In genomic region chr15:42146551-42147430, GRCh38 we compare ENCODE assay signal across 18 cellular contexts. TPM values are rescaled to one million over a fixed set of nuclear protein-coding genes. Genes with fewer than 3 reads are reported as not detected.
DNase-seq lines count a peak whose midpoint lies in the region; ATAC-seq and TF ChIP-seq lines count a peak whose summit lies in the region.
"Had no signal": no experiment of that assay in that cellular context is flagged by ENCODE, and none has a peak within 500 bp of the region (broad histone marks: within the 10 kb centered on the region; RNA-seq: fewer than 3 reads in every experiment).

No MANE protein-coding gene starts in this region.

- CTCF ChIA-PET in activated B cell treated with CpG ODN at 0.5 μM for 24 hours (lab: Charles Lee): no interaction called here

- H3K36me3 Mint-ChIP-seq in activated B cell treated with CpG ODN at 0.5 μM for 24 hours (ENCODE audit: low read depth): no peaks in the 10 kb centered on the region
- H3K36me3 Mint-ChIP-seq: IgD-negative memory B cell had no signal

- no peak overlapping the region for H3K27ac Mint-ChIP-seq in activated B cell treated with CpG ODN at 0.5 μM for 24 hours

- H3K4me3 ChIP-seq in mesendoderm (ENCODE audit: low read length) (no peak overlapping the region), thyroid gland (replicated peaks in 1 of 3) (no peak overlapping the region)

- H2BK120ac ChIP-seq in mesendoderm (ENCODE audit: low read depth, low read length): no peak overlapping the region

- no peak for TF ChIP-seq POLR2A in thyroid gland (IDR thresholded peaks at IDR 0.05)

- POLR2A ChIA-PET in activated B cell treated with CpG ODN at 0.5 μM for 24 hours (lab: Charles Lee): no interaction called here

- WGBS in mesendoderm (ENCODE audit: extremely low coverage, insufficient coverage, low lambda C conversion rate): no CpG with 5 or more reads among the region's 24 CpGs
- WGBS in thyroid gland, 2 donors: 50 to 54% methylated on average over 15 to 22 of the region's 24 CpGs

- no peak overlapping the region for H3K4me2 ChIP-seq in mesendoderm (ENCODE audit: low read length)

- H2BK15ac ChIP-seq in mesendoderm (replicated peaks; ENCODE audit: low read depth): no peak overlapping the region

- intact Hi-C loops in activated B cell treated with CpG ODN at 0.5 μM for 24 hours (cut with micrococcal nuclease) (no loop called here), thyroid gland (cut with DNase I) (no loop called here)

- H3K79me1 ChIP-seq in mesendoderm (ENCODE audit: low read length): no peaks in the 10 kb centered on the region

- no peaks in the 10 kb centered on the region for H3K9me3 ChIP-seq in thyroid gland

- TF ChIP-seq CTCF in activated B cell treated with CpG ODN at 0.5 μM for 24 hours (IDR thresholded peaks at IDR 0.05): no peak
- TF ChIP-seq CTCF in thyroid gland (IDR thresholded peaks at IDR 0.05): peak in 2 of 6 experiments; percentile 12 to 19

- H3K27me3 ChIP-seq in mesendoderm (ENCODE audit: insufficient read depth, low read length, poor library complexity) (no peaks in the 10 kb centered on the region), thyroid gland (no peaks in the 10 kb centered on the region)

- H3K4me1 ChIP-seq in mesendoderm (ENCODE audit: control insufficient read depth, low read depth, low read length): no peaks in the 10 kb centered on the region
- H3K4me1 ChIP-seq in thyroid gland: peaks cover 11 to 15% of the 10 kb centered on the region in 2 donors

- H3K18ac ChIP-seq in mesendoderm (ENCODE audit: low read length): no peak overlapping the region

- H2BK5ac ChIP-seq in mesendoderm (ENCODE audit: low read length): no peak overlapping the region

- no peaks in the 10 kb centered on the region for H3K4me1 Mint-ChIP-seq in activated B cell treated with CpG ODN at 0.5 μM for 24 hours

- no peak overlapping the region for H4K8ac ChIP-seq in mesendoderm (ENCODE audit: low read depth, low read length)

- peaks cover 4% of the 10 kb centered on the region for H3K27me3 Mint-ChIP-seq in activated B cell treated with CpG ODN at 0.5 μM for 24 hours

- H3K79me2 ChIP-seq in mesendoderm (ENCODE audit: control insufficient read depth, insufficient read depth, low read length): no peaks in the 10 kb centered on the region

- no peak overlapping the region for H3K27ac ChIP-seq in mesendoderm (ENCODE audit: low read depth, low read length)
- H3K27ac ChIP-seq in thyroid gland: peak overlapping the region; percentile 38 to 72 (median 52)

- H3K4ac ChIP-seq in mesendoderm (ENCODE audit: low read depth, low read length): no peak overlapping the region

- no peak for ATAC-seq in activated B cell treated with CpG ODN at 0.5 μM for 24 hours (ENCODE audit: low read depth)
- no peak for ATAC-seq in GM19467 (IDR thresholded peaks at IDR 0.05; ENCODE audit: unreplicated experiment)
- no peak for ATAC-seq in HG03095 (IDR thresholded peaks at IDR 0.05; ENCODE audit: unreplicated experiment)
- ATAC-seq: HCT116, Right ventricle myocardium inferior had no signal

- no peak overlapping the region for H4K5ac ChIP-seq in mesendoderm (ENCODE audit: low read length)

- no peak overlapping the region for H2AK5ac ChIP-seq in mesendoderm (ENCODE audit: low read length)

- H3K9ac ChIP-seq in mesendoderm (ENCODE audit: low read length): no peak overlapping the region

- H3K4me3 Mint-ChIP-seq in activated B cell treated with CpG ODN at 0.5 μM for 24 hours: no peak overlapping the region
- H3K4me3 Mint-ChIP-seq: IgD-negative memory B cell had no signal

- H3K56ac ChIP-seq in mesendoderm (ENCODE audit: low read length): peak overlapping the region; percentile 7

- DNase-seq in activated effector memory CD4-positive, alpha-beta T cell treated with anti-CD3 and anti-CD28 coated beads, Interleukin-2, amount 50 U/mL, for 16 hours: peak; percentile 50
- no peak for DNase-seq in activated effector memory CD4-positive, alpha-beta T cell treated with Interleukin-2 at 50 U/mL for 16 hours
- DNase-seq in activated B cell treated with CpG ODN at 0.5 μM for 24 hours (peak; percentile 6), mesendoderm (no peak), thyroid gland (peak; percentile 81 to 85), NCI-H1105 treated with DMSO at 0.1 percent for 48 hours (lab: John Stamatoyannopoulos, UW) (no peak)
- DNase-seq: C1 segment of cervical spinal cord, EL, NCI-H1436 treated with DMSO at 0.1 percent for 48 hours, NCI-H2081, NCI-H345, NCI-H69 had no signal

- H3K36me3 ChIP-seq in mesendoderm (ENCODE audit: control insufficient read depth, insufficient read depth, low read length) (no peaks in the 10 kb centered on the region), thyroid gland (no peaks in the 10 kb centered on the region)

- no peaks in the 10 kb centered on the region for H3K9me3 Mint-ChIP-seq in activated B cell treated with CpG ODN at 0.5 μM for 24 hours
- H3K9me3 Mint-ChIP-seq: IgD-negative memory B cell had no signal

- no peak overlapping the region for H3K23ac ChIP-seq in mesendoderm (ENCODE audit: low read length)

RNA-seq across cellular contexts. Expression of gene PLA2G4F, which starts 9.6 kb away (rescaled TPM):
- total RNA-seq in activated B cell treated with CpG ODN at 0.5 μM for 24 hours (not detected in 2 replicates), thyroid gland (10 to 100 TPM in 2 of 4 donors, 1 to 10 TPM in 2; 3.9 to 24.8 (median 14.1) TPM)
- 0.01 TPM for polyA plus RNA-seq in mesendoderm (2013, experiment 1 of 2)
- polyA plus RNA-seq in mesendoderm (2013, experiment 2 of 2): 0.07 TPM
- total RNA-seq: HT1080 had no signal
- polyA plus RNA-seq: IgD-negative memory B cell had no signal

RNA-seq across cellular contexts. Expression of gene PLA2G4D, which starts 52.4 kb away (rescaled TPM):
- total RNA-seq in activated B cell treated with CpG ODN at 0.5 μM for 24 hours (not detected in 2 replicates), thyroid gland (not detected)
- 0.10 TPM for polyA plus RNA-seq in mesendoderm (2013, experiment 1 of 2)
- 0.10 TPM for polyA plus RNA-seq in mesendoderm (2013, experiment 2 of 2)
- total RNA-seq: HT1080, Right ventricle myocardium inferior had no signal
- polyA plus RNA-seq: IgD-negative memory B cell had no signal

Comparison
In these comparisons a context has a peak if more than half of its experiments do, and no peak if none do; other contexts are left out.
1. DNase-seq: peak in activated effector memory CD4-positive, alpha-beta T cell treated with anti-CD3 and anti-CD28 coated beads, Interleukin-2, amount 50 U/mL, for 16 hours (single experiment), activated B cell treated with CpG ODN at 0.5 μM for 24 hours (single experiment) and thyroid gland (2 of 2); none in activated effector memory CD4-positive, alpha-beta T cell treated with Interleukin-2 at 50 U/mL for 16 hours (single experiment), mesendoderm (single experiment) and NCI-H1105 treated with DMSO at 0.1 percent for 48 hours (single experiment).